ENCODE assay signal across 24 cellular contexts in the genomic region with DNA sequence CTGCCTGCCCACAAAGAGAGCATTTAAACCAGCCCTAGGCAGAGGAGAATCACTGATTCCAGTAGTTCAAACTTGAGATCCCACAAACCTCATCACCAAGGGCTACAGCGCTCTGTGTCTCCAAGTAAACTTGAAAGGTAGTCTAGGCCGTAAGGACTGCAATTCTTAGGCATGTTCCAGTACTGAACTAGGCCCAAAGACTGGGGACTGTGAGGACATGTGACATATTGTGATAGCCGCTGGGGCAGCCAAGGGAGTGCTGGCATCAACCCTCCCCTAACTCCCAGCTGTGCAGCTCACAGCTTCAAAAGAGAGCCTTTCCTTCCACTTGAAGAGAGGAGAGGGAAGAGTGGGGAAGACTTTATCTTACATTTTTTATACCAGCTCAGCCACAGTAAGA.
"Had no signal": no experiment of that assay in that cellular context is flagged by ENCODE, and none has a peak within 500 bp of the region (broad histone marks: within the 10 kb centered on the region; RNA-seq: fewer than 3 reads in every experiment).

No MANE protein-coding gene starts in this region.

- H3K4me3 ChIP-seq: colonic mucosa, esophagus squamous epithelium, gastrocnemius medialis, heart right ventricle, left lung, lower lobe of right lung had no signal

- ATAC-seq: effector memory CD8-positive, alpha-beta T cell; esophagus mucosa; gastrocnemius medialis; heart right ventricle; left cardiac atrium; left lung; left ventricle myocardium superior had no signal

- H3K36me3 ChIP-seq: colonic mucosa, esophagus squamous epithelium, gastrocnemius medialis, heart right ventricle, left lung, lower lobe of right lung had no signal

- H3K27me3 ChIP-seq: colonic mucosa, esophagus squamous epithelium, gastrocnemius medialis, heart right ventricle, left lung had no signal

- H3K4me1 Mint-ChIP-seq: endodermal cell had no signal

- H3K27ac Mint-ChIP-seq: dendritic cell treated with granulocyte-macrophage colony-stimulating factor and Interleukin-4, amounts not matched to agents 40 ng/mL and 50 ng/mL, for 4 days; effector memory CD8-positive, alpha-beta T cell; endodermal cell had no signal

- H3K9me3 Mint-ChIP-seq: dendritic cell treated with granulocyte-macrophage colony-stimulating factor and Interleukin-4, amounts not matched to agents 40 ng/mL and 50 ng/mL, for 4 days had no signal

- H3K27ac ChIP-seq: colonic mucosa, epithelial cell of prostate, esophagus squamous epithelium, gastrocnemius medialis, heart right ventricle, left lung, lower lobe of right lung had no signal

- H3K9me3 ChIP-seq: colonic mucosa, esophagus squamous epithelium, gastrocnemius medialis, left lung, lower lobe of right lung had no signal

- DNase-seq: cerebellar nuclear complex; colonic mucosa; cortex of kidney; effector CD8-positive, alpha-beta T cell; effector memory CD8-positive, alpha-beta T cell; erythroblast; esophagus squamous epithelium; foreskin fibroblast; foreskin melanocyte; gastrocnemius medialis; glutamatergic neuron; head of caudate nucleus; heart right ventricle; hippocampal formation; left cardiac atrium; left ventricle myocardium superior; lower lobe of right lung; mesendoderm; midbrain had no signal

- H3K27me3 Mint-ChIP-seq: dendritic cell treated with granulocyte-macrophage colony-stimulating factor and Interleukin-4, amounts not matched to agents 40 ng/mL and 50 ng/mL, for 4 days; effector memory CD8-positive, alpha-beta T cell had no signal

- H3K4me1 ChIP-seq: colonic mucosa, esophagus squamous epithelium, gastrocnemius medialis, heart right ventricle, left lung, lower lobe of right lung had no signal

- H3K4me3 Mint-ChIP-seq: dendritic cell treated with granulocyte-macrophage colony-stimulating factor and Interleukin-4, amounts not matched to agents 40 ng/mL and 50 ng/mL, for 4 days; effector memory CD8-positive, alpha-beta T cell; endodermal cell had no signal
